2 cellular contexts compared by ENCODE assay signal in the genomic region with DNA sequence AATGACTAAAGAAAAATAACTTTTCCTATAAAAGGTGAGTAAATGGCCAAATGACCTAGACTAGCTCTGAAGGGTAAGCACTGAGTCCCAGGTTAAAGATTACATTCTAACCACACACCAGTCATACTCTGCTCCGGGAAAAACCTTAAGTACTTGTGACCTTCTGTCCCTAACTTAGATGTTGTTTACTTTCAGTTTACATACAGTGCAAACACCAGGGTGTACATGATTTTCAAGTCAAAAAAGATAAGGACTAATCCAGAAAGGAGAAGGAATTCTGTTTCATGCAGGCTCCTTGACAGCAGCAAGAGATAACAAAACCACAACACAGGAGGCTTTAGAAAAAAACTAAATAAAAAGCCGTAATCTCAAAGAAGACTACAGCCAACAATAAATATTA.
A peak's percentile ranks its signal among the peaks of the same experiment; 100 is the strongest.
TF ChIP-seq lines count a peak whose summit lies in the region.

No MANE protein-coding gene starts in this region.

TF ChIP-seq in K562, 482 proteins besides CTCF, POLR2A, EP300 and RAD21 (continued from another document and continues in another):
- TF ChIP-seq, protein P1, sequence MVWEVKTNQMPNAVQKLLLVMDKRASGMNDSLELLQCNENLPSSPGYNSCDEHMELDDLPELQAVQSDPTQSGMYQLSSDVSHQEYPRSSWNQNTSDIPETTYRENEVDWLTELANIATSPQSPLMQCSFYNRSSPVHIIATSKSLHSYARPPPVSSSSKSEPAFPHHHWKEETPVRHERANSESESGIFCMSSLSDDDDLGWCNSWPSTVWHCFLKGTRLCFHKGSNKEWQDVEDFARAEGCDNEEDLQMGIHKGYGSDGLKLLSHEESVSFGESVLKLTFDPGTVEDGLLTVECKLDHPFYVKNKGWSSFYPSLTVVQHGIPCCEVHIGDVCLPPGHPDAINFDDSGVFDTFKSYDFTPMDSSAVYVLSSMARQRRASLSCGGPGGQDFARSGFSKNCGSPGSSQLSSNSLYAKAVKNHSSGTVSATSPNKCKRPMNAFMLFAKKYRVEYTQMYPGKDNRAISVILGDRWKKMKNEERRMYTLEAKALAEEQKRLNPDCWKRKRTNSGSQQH (CRISPR knock-in tag; IDR thresholded peaks at IDR 0.05) = no peak
- TF ChIP-seq FOXK2 (conservative IDR thresholded peaks at IDR 0.05 in 1 of 2, IDR thresholded peaks at IDR 0.05 in 1 of 2; ENCODE audit: low read depth in 2 of 2) = peak; percentile 81 to 87
- peak in 1 of 2 experiments; percentile 81; a peak in 2 of 4 replicates for TF ChIP-seq TEAD1 (CRISPR knock-in tag; IDR thresholded peaks at IDR 0.05)
- TF ChIP-seq ZNF121 (CRISPR knock-in tag; conservative IDR thresholded peaks at IDR 0.05) = no peak
- TF ChIP-seq, protein P2, sequence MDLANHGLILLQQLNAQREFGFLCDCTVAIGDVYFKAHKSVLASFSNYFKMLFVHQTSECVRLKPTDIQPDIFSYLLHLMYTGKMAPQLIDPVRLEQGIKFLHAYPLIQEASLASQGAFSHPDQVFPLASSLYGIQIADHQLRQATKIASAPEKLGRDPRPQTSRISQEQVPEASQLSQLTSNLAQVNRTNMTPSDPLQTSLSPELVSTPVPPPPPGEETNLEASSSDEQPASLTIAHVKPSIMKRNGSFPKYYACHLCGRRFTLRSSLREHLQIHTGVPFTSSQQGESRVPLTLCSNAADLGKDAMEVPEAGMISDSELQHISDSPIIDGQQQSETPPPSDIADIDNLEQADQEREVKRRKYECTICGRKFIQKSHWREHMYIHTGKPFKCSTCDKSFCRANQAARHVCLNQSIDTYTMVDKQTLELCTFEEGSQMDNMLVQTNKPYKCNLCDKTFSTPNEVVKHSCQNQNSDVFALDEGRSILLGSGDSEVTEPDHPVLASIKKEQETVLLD (IDR thresholded peaks at IDR 0.05) = no peak
- TF ChIP-seq MEIS2 (IDR thresholded peaks at IDR 0.05; ENCODE audit: partially characterized antibody) = peak; percentile 71
- TF ChIP-seq, protein P3, sequence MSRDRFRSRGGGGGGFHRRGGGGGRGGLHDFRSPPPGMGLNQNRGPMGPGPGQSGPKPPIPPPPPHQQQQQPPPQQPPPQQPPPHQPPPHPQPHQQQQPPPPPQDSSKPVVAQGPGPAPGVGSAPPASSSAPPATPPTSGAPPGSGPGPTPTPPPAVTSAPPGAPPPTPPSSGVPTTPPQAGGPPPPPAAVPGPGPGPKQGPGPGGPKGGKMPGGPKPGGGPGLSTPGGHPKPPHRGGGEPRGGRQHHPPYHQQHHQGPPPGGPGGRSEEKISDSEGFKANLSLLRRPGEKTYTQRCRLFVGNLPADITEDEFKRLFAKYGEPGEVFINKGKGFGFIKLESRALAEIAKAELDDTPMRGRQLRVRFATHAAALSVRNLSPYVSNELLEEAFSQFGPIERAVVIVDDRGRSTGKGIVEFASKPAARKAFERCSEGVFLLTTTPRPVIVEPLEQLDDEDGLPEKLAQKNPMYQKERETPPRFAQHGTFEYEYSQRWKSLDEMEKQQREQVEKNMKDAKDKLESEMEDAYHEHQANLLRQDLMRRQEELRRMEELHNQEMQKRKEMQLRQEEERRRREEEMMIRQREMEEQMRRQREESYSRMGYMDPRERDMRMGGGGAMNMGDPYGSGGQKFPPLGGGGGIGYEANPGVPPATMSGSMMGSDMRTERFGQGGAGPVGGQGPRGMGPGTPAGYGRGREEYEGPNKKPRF (IDR thresholded peaks at IDR 0.05; ENCODE audit: low read depth, low read length) = no peak
- TF ChIP-seq NFE2L1 (tag; IDR thresholded peaks at IDR 0.05; ENCODE audit: borderline replicate concordance, low read depth) = no peak
- TF ChIP-seq, protein P4, sequence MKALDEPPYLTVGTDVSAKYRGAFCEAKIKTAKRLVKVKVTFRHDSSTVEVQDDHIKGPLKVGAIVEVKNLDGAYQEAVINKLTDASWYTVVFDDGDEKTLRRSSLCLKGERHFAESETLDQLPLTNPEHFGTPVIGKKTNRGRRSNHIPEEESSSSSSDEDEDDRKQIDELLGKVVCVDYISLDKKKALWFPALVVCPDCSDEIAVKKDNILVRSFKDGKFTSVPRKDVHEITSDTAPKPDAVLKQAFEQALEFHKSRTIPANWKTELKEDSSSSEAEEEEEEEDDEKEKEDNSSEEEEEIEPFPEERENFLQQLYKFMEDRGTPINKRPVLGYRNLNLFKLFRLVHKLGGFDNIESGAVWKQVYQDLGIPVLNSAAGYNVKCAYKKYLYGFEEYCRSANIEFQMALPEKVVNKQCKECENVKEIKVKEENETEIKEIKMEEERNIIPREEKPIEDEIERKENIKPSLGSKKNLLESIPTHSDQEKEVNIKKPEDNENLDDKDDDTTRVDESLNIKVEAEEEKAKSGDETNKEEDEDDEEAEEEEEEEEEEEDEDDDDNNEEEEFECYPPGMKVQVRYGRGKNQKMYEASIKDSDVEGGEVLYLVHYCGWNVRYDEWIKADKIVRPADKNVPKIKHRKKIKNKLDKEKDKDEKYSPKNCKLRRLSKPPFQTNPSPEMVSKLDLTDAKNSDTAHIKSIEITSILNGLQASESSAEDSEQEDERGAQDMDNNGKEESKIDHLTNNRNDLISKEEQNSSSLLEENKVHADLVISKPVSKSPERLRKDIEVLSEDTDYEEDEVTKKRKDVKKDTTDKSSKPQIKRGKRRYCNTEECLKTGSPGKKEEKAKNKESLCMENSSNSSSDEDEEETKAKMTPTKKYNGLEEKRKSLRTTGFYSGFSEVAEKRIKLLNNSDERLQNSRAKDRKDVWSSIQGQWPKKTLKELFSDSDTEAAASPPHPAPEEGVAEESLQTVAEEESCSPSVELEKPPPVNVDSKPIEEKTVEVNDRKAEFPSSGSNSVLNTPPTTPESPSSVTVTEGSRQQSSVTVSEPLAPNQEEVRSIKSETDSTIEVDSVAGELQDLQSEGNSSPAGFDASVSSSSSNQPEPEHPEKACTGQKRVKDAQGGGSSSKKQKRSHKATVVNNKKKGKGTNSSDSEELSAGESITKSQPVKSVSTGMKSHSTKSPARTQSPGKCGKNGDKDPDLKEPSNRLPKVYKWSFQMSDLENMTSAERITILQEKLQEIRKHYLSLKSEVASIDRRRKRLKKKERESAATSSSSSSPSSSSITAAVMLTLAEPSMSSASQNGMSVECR (CRISPR knock-in tag; IDR thresholded peaks at IDR 0.05) = no peak
- no peak for TF ChIP-seq RBM15 (IDR thresholded peaks at IDR 0.05; ENCODE audit: insufficient read depth, low read length)
- no peak for TF ChIP-seq DMBX1 (CRISPR knock-in tag; IDR thresholded peaks at IDR 0.05; ENCODE audit: borderline replicate concordance)
- no peak for TF ChIP-seq POLR2AphosphoS5 (IDR thresholded peaks at IDR 0.05; ENCODE audit: control insufficient read depth, insufficient read depth, low read depth, low read length)
- TF ChIP-seq, protein P5, sequence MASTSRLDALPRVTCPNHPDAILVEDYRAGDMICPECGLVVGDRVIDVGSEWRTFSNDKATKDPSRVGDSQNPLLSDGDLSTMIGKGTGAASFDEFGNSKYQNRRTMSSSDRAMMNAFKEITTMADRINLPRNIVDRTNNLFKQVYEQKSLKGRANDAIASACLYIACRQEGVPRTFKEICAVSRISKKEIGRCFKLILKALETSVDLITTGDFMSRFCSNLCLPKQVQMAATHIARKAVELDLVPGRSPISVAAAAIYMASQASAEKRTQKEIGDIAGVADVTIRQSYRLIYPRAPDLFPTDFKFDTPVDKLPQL (IDR thresholded peaks at IDR 0.05; ENCODE audit: extremely low read depth, insufficient read length) = no peak
- no peak for TF ChIP-seq KLF6 (CRISPR knock-in tag; IDR thresholded peaks at IDR 0.05; ENCODE audit: borderline replicate concordance)

TF ChIP-seq in SK-N-SH, 30 proteins besides CTCF, POLR2A, EP300 and RAD21 (continued from another document):
- TF ChIP-seq, protein P6, sequence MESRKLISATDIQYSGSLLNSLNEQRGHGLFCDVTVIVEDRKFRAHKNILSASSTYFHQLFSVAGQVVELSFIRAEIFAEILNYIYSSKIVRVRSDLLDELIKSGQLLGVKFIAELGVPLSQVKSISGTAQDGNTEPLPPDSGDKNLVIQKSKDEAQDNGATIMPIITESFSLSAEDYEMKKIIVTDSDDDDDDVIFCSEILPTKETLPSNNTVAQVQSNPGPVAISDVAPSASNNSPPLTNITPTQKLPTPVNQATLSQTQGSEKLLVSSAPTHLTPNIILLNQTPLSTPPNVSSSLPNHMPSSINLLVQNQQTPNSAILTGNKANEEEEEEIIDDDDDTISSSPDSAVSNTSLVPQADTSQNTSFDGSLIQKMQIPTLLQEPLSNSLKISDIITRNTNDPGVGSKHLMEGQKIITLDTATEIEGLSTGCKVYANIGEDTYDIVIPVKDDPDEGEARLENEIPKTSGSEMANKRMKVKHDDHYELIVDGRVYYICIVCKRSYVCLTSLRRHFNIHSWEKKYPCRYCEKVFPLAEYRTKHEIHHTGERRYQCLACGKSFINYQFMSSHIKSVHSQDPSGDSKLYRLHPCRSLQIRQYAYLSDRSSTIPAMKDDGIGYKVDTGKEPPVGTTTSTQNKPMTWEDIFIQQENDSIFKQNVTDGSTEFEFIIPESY (IDR thresholded peaks at IDR 0.05; ENCODE audit: borderline replicate concordance, low read depth) = no peak
- TF ChIP-seq, protein P7, sequence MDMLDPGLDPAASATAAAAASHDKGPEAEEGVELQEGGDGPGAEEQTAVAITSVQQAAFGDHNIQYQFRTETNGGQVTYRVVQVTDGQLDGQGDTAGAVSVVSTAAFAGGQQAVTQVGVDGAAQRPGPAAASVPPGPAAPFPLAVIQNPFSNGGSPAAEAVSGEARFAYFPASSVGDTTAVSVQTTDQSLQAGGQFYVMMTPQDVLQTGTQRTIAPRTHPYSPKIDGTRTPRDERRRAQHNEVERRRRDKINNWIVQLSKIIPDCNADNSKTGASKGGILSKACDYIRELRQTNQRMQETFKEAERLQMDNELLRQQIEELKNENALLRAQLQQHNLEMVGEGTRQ (IDR thresholded peaks at IDR 0.05; ENCODE audit: borderline replicate concordance, low read depth, low read length) = no peak
- TF ChIP-seq RXRA (IDR thresholded peaks at IDR 0.05; ENCODE audit: borderline replicate concordance, low read depth) = no peak
- TF ChIP-seq POLR2AphosphoS5 (IDR thresholded peaks at IDR 0.05; ENCODE audit: low read depth, low read length) = no peak
- TF ChIP-seq FOXJ3 (CRISPR knock-in tag; IDR thresholded peaks at IDR 0.05) = no peak
- TF ChIP-seq SIN3A (IDR thresholded peaks at IDR 0.05; ENCODE audit: borderline replicate concordance, low read depth, low read length) = no peak
- TF ChIP-seq TAF1 (IDR thresholded peaks at IDR 0.05; ENCODE audit: borderline replicate concordance, low read depth, low read length) = no peak
- TF ChIP-seq ELF1 (IDR thresholded peaks at IDR 0.05) = no peak
- no peak for TF ChIP-seq TCF12 (IDR thresholded peaks at IDR 0.05)
- no peak for TF ChIP-seq FOSL2 (IDR thresholded peaks at IDR 0.05; ENCODE audit: borderline replicate concordance, low read depth)
- TF ChIP-seq EZH2phosphoT487 (IDR thresholded peaks at IDR 0.05; ENCODE audit: borderline replicate concordance, low read depth) = no peak
- TF ChIP-seq, protein P8, sequence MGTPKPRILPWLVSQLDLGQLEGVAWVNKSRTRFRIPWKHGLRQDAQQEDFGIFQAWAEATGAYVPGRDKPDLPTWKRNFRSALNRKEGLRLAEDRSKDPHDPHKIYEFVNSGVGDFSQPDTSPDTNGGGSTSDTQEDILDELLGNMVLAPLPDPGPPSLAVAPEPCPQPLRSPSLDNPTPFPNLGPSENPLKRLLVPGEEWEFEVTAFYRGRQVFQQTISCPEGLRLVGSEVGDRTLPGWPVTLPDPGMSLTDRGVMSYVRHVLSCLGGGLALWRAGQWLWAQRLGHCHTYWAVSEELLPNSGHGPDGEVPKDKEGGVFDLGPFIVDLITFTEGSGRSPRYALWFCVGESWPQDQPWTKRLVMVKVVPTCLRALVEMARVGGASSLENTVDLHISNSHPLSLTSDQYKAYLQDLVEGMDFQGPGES (IDR thresholded peaks at IDR 0.05; ENCODE audit: low read depth, low read length) = no peak
- TF ChIP-seq MXI1 (IDR thresholded peaks at IDR 0.05; ENCODE audit: low read depth, low read length) = no peak
- TF ChIP-seq MEF2A (IDR thresholded peaks at IDR 0.05; ENCODE audit: borderline replicate concordance, low read depth) = no peak
- no peak for TF ChIP-seq CHD2 (IDR thresholded peaks at IDR 0.05; ENCODE audit: low read length, partially characterized antibody)
TF ChIP-seq in SK-N-SH: peak in this region for 0.
